ENCODE assay signal across 8 cellular contexts in the genomic region with DNA sequence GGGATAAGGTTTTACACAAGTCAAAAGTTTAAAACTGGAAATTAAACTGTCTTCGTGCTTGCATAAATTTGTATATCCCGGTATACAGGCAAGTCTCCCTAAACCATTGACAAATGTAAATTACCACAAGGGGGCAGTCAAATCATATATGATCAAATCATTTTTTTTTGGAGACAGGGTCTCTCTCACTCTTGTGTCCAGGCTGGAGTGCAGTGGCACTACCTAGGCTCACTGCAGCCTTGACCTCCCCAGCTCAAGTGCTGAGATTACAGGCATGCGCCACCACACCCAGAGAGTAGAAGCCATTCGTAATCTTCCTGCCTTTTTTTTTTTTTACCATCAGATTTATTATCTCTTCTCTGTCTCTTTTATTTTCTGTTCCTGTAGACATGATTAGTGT. TPM values are rescaled to one million over a fixed set of nuclear protein-coding genes. Genes with fewer than 3 reads are reported as not detected.
DNase-seq lines count a peak whose midpoint lies in the region; ATAC-seq and TF ChIP-seq lines count a peak whose summit lies in the region.

No MANE protein-coding gene starts in this region.

- 51% methylated on average over 4 of the region's 4 CpGs for WGBS in right lobe of liver (ENCODE audit: insufficient coverage, low coverage, low lambda C conversion rate, missing lambda C conversion rate)

- H3K4me3 ChIP-seq in AG10803 (ENCODE audit: low read length) (no peak overlapping the region), right lobe of liver (no peak overlapping the region)

- peak; percentile 69 for TF ChIP-seq CTCF in AG10803 (conservative IDR thresholded peaks at IDR 0.05; ENCODE audit: low read length)
- TF ChIP-seq CTCF in GM12873 (IDR thresholded peaks at IDR 0.05; ENCODE audit: insufficient read depth, low read depth, low read length, missing control alignments), result peak; percentile 51
- TF ChIP-seq CTCF in right lobe of liver (IDR thresholded peaks at IDR 0.05), result peak; percentile 50 to 71 (median 64)

- H3K27ac ChIP-seq in right lobe of liver, result no peak overlapping the region

- intact Hi-C loops in right lobe of liver (cut with DNase I), result no loop called here

- H3K9me3 ChIP-seq in right lobe of liver, result no peaks in the 10 kb centered on the region

- peak; percentile 70 for DNase-seq in AG10803 (ENCODE audit: low read depth)
- DNase-seq in NCI-H82 (lab: John Stamatoyannopoulos, UW), result peak; percentile 84
- DNase-seq in central memory CD4-positive, alpha-beta T cell, result peak; percentile 45
- no peak for DNase-seq in right lobe of liver
- no peak for DNase-seq in stimulated activated CD4-positive, alpha-beta T cell treated with anti-CD3 and anti-CD28 coated beads, Interleukin-2, amount 100 ng/mL, for 24 hours

- TF ChIP-seq POLR2A in right lobe of liver (IDR thresholded peaks at IDR 0.05), result no peak

- H3K4me1 ChIP-seq in right lobe of liver, result peaks cover 0 to 6% (median 0%) of the 10 kb centered on the region in 4 donors

- no peaks in the 10 kb centered on the region for H3K36me3 ChIP-seq in right lobe of liver

- H3K27me3 ChIP-seq in right lobe of liver, result no peaks in the 10 kb centered on the region

- peak; percentile 49 to 72 (median 67) for ATAC-seq in right lobe of liver
- no peak for ATAC-seq in HG03159 (IDR thresholded peaks at IDR 0.05; ENCODE audit: unreplicated experiment)
- ATAC-seq in GM21367 (IDR thresholded peaks at IDR 0.05; ENCODE audit: unreplicated experiment), result no peak

RNA-seq across cellular contexts. Expression of gene TOP2A, which starts 18.5 kb away (rescaled TPM):
- 1 to 10 TPM in 4 of 6 experiments, under 1 TPM in 2; 0.22 to 7.3 (median 3.0) TPM for total RNA-seq in right lobe of liver

RNA-seq across cellular contexts. Expression of gene GJD3, which starts 34.6 kb away (rescaled TPM):
- under 1 TPM in 5 of 6 experiments, not detected in 1; 0.22 to 0.78 (median 0.37) TPM for total RNA-seq in right lobe of liver

RNA-seq across cellular contexts. Expression of gene IGFBP4, which starts 44.1 kb away (rescaled TPM):
- 100 to 1,000 TPM; 382 to 716 (median 430) TPM for total RNA-seq in right lobe of liver

Comparison
In these comparisons a context has a peak if more than half of its experiments do, and no peak if none do; other contexts are left out.
1. DNase-seq: peak in AG10803 (single experiment), NCI-H82 (single experiment) and central memory CD4-positive, alpha-beta T cell (single experiment); none in right lobe of liver (0 of 3) and stimulated activated CD4-positive, alpha-beta T cell treated with anti-CD3 and anti-CD28 coated beads, Interleukin-2, amount 100 ng/mL, for 24 hours (0 of 2).
2. ATAC-seq: peak in right lobe of liver (4 of 4); none in HG03159 (single experiment) and GM21367 (single experiment).
3. Peak in every context shown above with its lines, with median percentiles within 50 percentile points of each other: CTCF ChIP-seq.